ENCODE assay signal across 20 cellular contexts in the genomic region with DNA sequence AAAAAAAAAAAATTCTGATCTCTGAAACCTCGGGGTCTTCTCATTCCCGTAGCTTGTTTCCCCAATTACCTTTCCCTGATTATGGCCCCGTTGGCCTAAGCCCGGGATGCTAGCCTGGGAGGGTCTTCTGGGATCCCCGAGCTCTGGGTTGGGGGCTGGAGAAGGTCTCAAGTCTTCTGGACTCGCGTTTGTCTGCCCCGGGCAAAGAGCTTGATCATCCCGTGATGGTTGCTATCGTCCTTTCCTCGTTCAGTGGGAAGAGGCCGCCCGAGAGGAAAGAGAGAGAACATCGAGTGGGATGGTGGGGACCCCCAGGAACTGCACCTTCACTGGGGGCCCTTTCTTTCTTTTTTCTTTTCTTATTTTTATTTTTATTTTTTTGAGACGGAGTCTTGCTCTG. TPM values are rescaled to one million over a fixed set of nuclear protein-coding genes. Genes with fewer than 3 reads are reported as not detected.
A peak's percentile ranks its signal among the peaks of the same experiment; 100 is the strongest.
DNase-seq lines count a peak whose midpoint lies in the region; ATAC-seq, FAIRE-seq and TF ChIP-seq lines count a peak whose summit lies in the region.
"Had no signal": no experiment of that assay in that cellular context is flagged by ENCODE, and none has a peak within 500 bp of the region (broad histone marks: within the 10 kb centered on the region; RNA-seq: fewer than 3 reads in every experiment).

No MANE protein-coding gene starts in this region.

- H3K4me2 ChIP-seq in HepG2 (ENCODE audit: low read depth, low read length), result no peak overlapping the region

- peaks cover 2 to 16% of the 10 kb centered on the region in 2 donors for H3K4me1 ChIP-seq in esophagus (ENCODE audit: control insufficient read depth in 2 of 2, insufficient read depth in 2 of 2, low read length in 1 of 2)
- peaks cover 6% of the 10 kb centered on the region; the same call in 1 of the 2 replicates for H3K4me1 ChIP-seq in HepG2 (ENCODE audit: insufficient read depth, low read length)

- 78 to 81% methylated on average over 15 of the region's 15 CpGs for WGBS in esophagus, 2 donors
- WGBS in HepG2 (ENCODE audit: low lambda C conversion rate), result 43% methylated on average over 15 of the region's 15 CpGs

- H3K4me1 Mint-ChIP-seq in activated CD4-positive, alpha-beta memory T cell treated with anti-CD3 and anti-CD28 coated beads, Interleukin-2, amount 10 ng/mL, durations not matched to agents 7 days and 5 days, result peaks cover 62% of the 10 kb centered on the region
- peaks cover 50% of the 10 kb centered on the region for H3K4me1 Mint-ChIP-seq in activated CD4-positive, alpha-beta memory T cell treated with anti-CD3 and anti-CD28 coated beads for 36 hours (ENCODE audit: low read depth)

- DNase-seq in activated CD4-positive, alpha-beta memory T cell treated with anti-CD3 and anti-CD28 coated beads, Interleukin-2, amount 10 ng/mL, durations not matched to agents 7 days and 5 days, result no peak
- no peak for DNase-seq in activated CD4-positive, alpha-beta memory T cell treated with anti-CD3 and anti-CD28 coated beads for 36 hours
- DNase-seq in RWPE1 (ENCODE audit: low spot score), result no peak
- DNase-seq in HepG2 (ENCODE audit: low spot score), result no peak
- no peak for DNase-seq in Ammon's horn (ENCODE audit: low spot score)
- DNase-seq: DMS 273 treated with DMSO at 0.1 percent for 48 hours, GF-D8, GOT3, Karpas-422, MM.1S, NCI-H1105, NCI-H1694, NCI-H2227 treated with DMSO at 0.1 percent for 48 hours, NCI-H524 had no signal

- TF ChIP-seq EP300 in HepG2 (IDR thresholded peaks at IDR 0.05; ENCODE audit: low read depth in 2 of 2, low read length in 2 of 2) (no peak), HepG2 (CRISPR knock-in tag; IDR thresholded peaks at IDR 0.05; ENCODE audit: borderline replicate concordance) (no peak)

- in situ Hi-C loops in HepG2 (cut with HindIII; ENCODE audit: extremely low pct_ligation_motif_present, low pct_unique_long_range_greater_than_20kb), result no loop called here

- no peaks in the 10 kb centered on the region for H4K20me1 ChIP-seq in HepG2 (ENCODE audit: insufficient read depth, low read length)

- no peaks in the 10 kb centered on the region for H3K36me3 ChIP-seq in esophagus (ENCODE audit: control insufficient read depth in 2 of 2, insufficient read depth in 2 of 2, low read length in 1 of 2)
- no peaks in the 10 kb centered on the region for H3K36me3 ChIP-seq in HepG2 (replicated peaks in 1 of 2; ENCODE audit: control insufficient read depth in 1 of 2, insufficient read depth in 2 of 2, low read length in 2 of 2)

- no peak for TF ChIP-seq RAD21 in HepG2 (CRISPR knock-in tag; IDR thresholded peaks at IDR 0.05)

- intact Hi-C loops in activated CD4-positive, alpha-beta memory T cell treated with anti-CD3 and anti-CD28 coated beads for 36 hours (cut with micrococcal nuclease), result no loop called here
- intact Hi-C loops in HepG2 (cut with micrococcal nuclease; ENCODE audit: unreplicated experiment), result no loop called here

- H3K9me3 ChIP-seq in esophagus (ENCODE audit: control insufficient read depth in 2 of 2, insufficient read depth in 1 of 2, low read depth in 1 of 2, low read length in 1 of 2) (peaks cover 0 to 2% of the 10 kb centered on the region in 2 donors), HepG2 (ENCODE audit: low read length) (no peaks in the 10 kb centered on the region)

- H3K4me3 ChIP-seq in esophagus (ENCODE audit: low read depth in 1 of 2, low read length in 2 of 2) (peak overlapping the region; percentile 2 to 68), HepG2 (replicated peaks in 1 of 3; ENCODE audit: insufficient read depth in 1 of 3, low read depth in 2 of 3, low read length in 3 of 3) (no peak overlapping the region)

- H3K27ac Mint-ChIP-seq in activated CD4-positive, alpha-beta memory T cell treated with anti-CD3 and anti-CD28 coated beads, Interleukin-2, amount 10 ng/mL, durations not matched to agents 7 days and 5 days, result no peak overlapping the region
- no peak overlapping the region for H3K27ac Mint-ChIP-seq in activated CD4-positive, alpha-beta memory T cell treated with anti-CD3 and anti-CD28 coated beads for 36 hours

- H3K4me3 Mint-ChIP-seq in activated CD4-positive, alpha-beta memory T cell treated with anti-CD3 and anti-CD28 coated beads, Interleukin-2, amount 10 ng/mL, durations not matched to agents 7 days and 5 days, result peak overlapping the region; percentile 67
- no peak overlapping the region for H3K4me3 Mint-ChIP-seq in activated CD4-positive, alpha-beta memory T cell treated with anti-CD3 and anti-CD28 coated beads for 36 hours

- no peaks in the 10 kb centered on the region for H3K27me3 ChIP-seq in esophagus (ENCODE audit: control insufficient read depth in 1 of 2, insufficient read depth in 2 of 2, low read length in 2 of 2)
- peaks cover 0 to 3% of the 10 kb centered on the region in 2 experiments; a peak in 1 of 5 replicates for H3K27me3 ChIP-seq in HepG2 (ENCODE audit: control insufficient read depth in 1 of 2, insufficient read depth in 2 of 2, low read length in 2 of 2)

- no peak for TF ChIP-seq POLR2A in HepG2 (IDR thresholded peaks at IDR 0.05; ENCODE audit: insufficient read depth in 1 of 2, low read depth in 2 of 2, low read length in 2 of 2)

- H3K27me3 Mint-ChIP-seq in activated CD4-positive, alpha-beta memory T cell treated with anti-CD3 and anti-CD28 coated beads, Interleukin-2, amount 10 ng/mL, durations not matched to agents 7 days and 5 days, result no peaks in the 10 kb centered on the region
- no peaks in the 10 kb centered on the region for H3K27me3 Mint-ChIP-seq in activated CD4-positive, alpha-beta memory T cell treated with anti-CD3 and anti-CD28 coated beads for 36 hours

- H3K27ac ChIP-seq in RWPE1, result peak overlapping the region; percentile 92
- H3K27ac ChIP-seq in esophagus (ENCODE audit: low read depth in 2 of 2, low read length in 1 of 2), result no peak overlapping the region
- no peak overlapping the region for H3K27ac ChIP-seq in HepG2 (ENCODE audit: extremely low read length, insufficient read depth, low read length)

- TF ChIP-seq CTCF in RWPE1 (conservative IDR thresholded peaks at IDR 0.05; ENCODE audit: low read depth), result no peak
- no peak for TF ChIP-seq CTCF in HepG2 (CRISPR knock-in tag; IDR thresholded peaks at IDR 0.05)

- no peak for ATAC-seq in HepG2
- ATAC-seq: Right ventricle myocardium inferior had no signal

- H3K36me3 Mint-ChIP-seq in activated CD4-positive, alpha-beta memory T cell treated with anti-CD3 and anti-CD28 coated beads, Interleukin-2, amount 10 ng/mL, durations not matched to agents 7 days and 5 days (ENCODE audit: low read depth), result peaks cover 41% of the 10 kb centered on the region
- H3K36me3 Mint-ChIP-seq in activated CD4-positive, alpha-beta memory T cell treated with anti-CD3 and anti-CD28 coated beads for 36 hours, result peaks cover 16% of the 10 kb centered on the region

- H3K9ac ChIP-seq in HepG2 (ENCODE audit: insufficient read depth, low read depth, low read length), result no peak overlapping the region

- no peak overlapping the region for H2AFZ ChIP-seq in HepG2 (ENCODE audit: low read length)

- POLR2A ChIA-PET in activated CD4-positive, alpha-beta memory T cell treated with anti-CD3 and anti-CD28 coated beads, Interleukin-2, amount 10 ng/mL, durations not matched to agents 7 days and 5 days (lab: Charles Lee), result interaction anchor here (0.5 to 2.1 kb wide), 5 partner anchors 23 to 188 kb away, joined by 3 to 4 read pairs (median 4); a partner anchor contains a TSS
- POLR2A ChIA-PET in activated CD4-positive, alpha-beta memory T cell treated with anti-CD3 and anti-CD28 coated beads for 36 hours (lab: Charles Lee), result no interaction called here
- POLR2A ChIA-PET in RWPE1 (lab: Yijun Ruan, JAX; ENCODE audit: low non-redundant PET) (no interaction called here), HepG2 (lab: Yijun Ruan, JAX) (no interaction called here)

- FAIRE-seq in HepG2 (lab: Jason Lieb, UNC), result no peak
- FAIRE-seq: A204.1, GM12891, GM18507 had no signal

- CTCF ChIA-PET in activated CD4-positive, alpha-beta memory T cell treated with anti-CD3 and anti-CD28 coated beads, Interleukin-2, amount 10 ng/mL, durations not matched to agents 7 days and 5 days (lab: Charles Lee), result interaction anchor here (0.8 to 1.9 kb wide), 3 partner anchors 8 to 24 kb away, joined by 5 to 8 read pairs (median 6); no protein-coding TSS in a partner anchor
- CTCF ChIA-PET in activated CD4-positive, alpha-beta memory T cell treated with anti-CD3 and anti-CD28 coated beads for 36 hours (lab: Charles Lee), result interaction anchor here (1.0 to 8.4 kb wide), 3 partner anchors 9 to 29 kb away, joined by 5 to 59 read pairs (median 13); no protein-coding TSS in a partner anchor
- CTCF ChIA-PET in RWPE1 (lab: Yijun Ruan, JAX), result no interaction called here
- CTCF ChIA-PET in HepG2 (lab: Yijun Ruan, JAX; ENCODE audit: low intra/inter-chr PET ratio, low total read pairs), result no interaction called here

- no peaks in the 10 kb centered on the region for H3K9me3 Mint-ChIP-seq in activated CD4-positive, alpha-beta memory T cell treated with anti-CD3 and anti-CD28 coated beads, Interleukin-2, amount 10 ng/mL, durations not matched to agents 7 days and 5 days
- no peaks in the 10 kb centered on the region for H3K9me3 Mint-ChIP-seq in activated CD4-positive, alpha-beta memory T cell treated with anti-CD3 and anti-CD28 coated beads for 36 hours

- no peaks in the 10 kb centered on the region for H3K79me2 ChIP-seq in HepG2 (ENCODE audit: insufficient read depth, low read length)

- BruUV-seq in HepG2 (replicated peaks; lab: Mats Ljungman, UMichigan), result no TSS peak

RNA-seq across cellular contexts. Expression of a gene that starts 2.4 kb away (rescaled TPM):
- 100 to 1,000 TPM; 140 TPM for total RNA-seq in activated CD4-positive, alpha-beta memory T cell treated with anti-CD3 and anti-CD28 coated beads, Interleukin-2, amount 10 ng/mL, durations not matched to agents 7 days and 5 days
- 10 to 100 TPM; 78.4 to 79.5 TPM for total RNA-seq in activated CD4-positive, alpha-beta memory T cell treated with anti-CD3 and anti-CD28 coated beads for 36 hours
- polyA plus RNA-seq in esophagus (100 to 1,000 TPM; 118 to 135 TPM), HepG2 (2011; rRNA removed) (not detected in 2 replicates)
- not detected in 2 replicates for total RNA-seq in HepG2 (2016; rRNA removed; fragmentation: Illumina TruSeq; extraction: Trizol)
- not detected in 2 replicates for total RNA-seq in HepG2 (2016; cell fraction: cytosol; rRNA removed; fragmentation: Illumina TruSeq; extraction: Trizol; ENCODE audit: low read depth)
- total RNA-seq in HepG2 (2016; cell fraction: insoluble cytoplasmic fraction; rRNA removed; fragmentation: Illumina TruSeq; extraction: Trizol), result not detected in 2 replicates
- total RNA-seq in HepG2 (2016; cell fraction: membrane; rRNA removed; fragmentation: Illumina TruSeq; extraction: Trizol), result not detected in 2 replicates
- total RNA-seq in HepG2 (2016; cell fraction: nucleus; rRNA removed; fragmentation: Illumina TruSeq; extraction: Trizol), result not detected in 2 replicates
- polyA plus RNA-seq in HepG2 (2011; cell fraction: cytosol; rRNA removed), result 0.04 TPM in 1 of 2 replicates, not detected in the other
- not detected in 2 replicates for polyA plus RNA-seq in HepG2 (2011; cell fraction: nucleus; rRNA removed)
- polyA plus RNA-seq in HepG2 (2012), result not detected in 2 replicates
- not detected in 2 replicates for polyA plus RNA-seq in HepG2 (2016; cell fraction: cytosol; fragmentation: Illumina TruSeq; extraction: Trizol; ENCODE audit: low read depth)
- not detected in 2 replicates for polyA plus RNA-seq in HepG2 (2016; cell fraction: insoluble cytoplasmic fraction; fragmentation: Illumina TruSeq; extraction: Trizol; ENCODE audit: low read depth)
- polyA plus RNA-seq in HepG2 (2016; cell fraction: membrane; fragmentation: Illumina TruSeq; extraction: Trizol; ENCODE audit: low read depth), result 0.08 TPM in 1 of 2 replicates, not detected in the other
- polyA plus RNA-seq in HepG2 (2016; cell fraction: nucleus; fragmentation: Illumina TruSeq; extraction: Trizol; ENCODE audit: insufficient read depth, low read depth), result 0.22 TPM in 1 of 2 replicates, not detected in the other
- polyA minus RNA-seq in HepG2 (2011; rRNA and poly(A)+ RNA removed; ENCODE audit: low replicate concordance), result 0.10 and 0.61 TPM in 2 replicates
- not detected in 2 replicates for polyA minus RNA-seq in HepG2 (2011; cell fraction: cytosol; rRNA and poly(A)+ RNA removed)
- not detected in 2 replicates for polyA minus RNA-seq in HepG2 (2011; cell fraction: nucleus; rRNA and poly(A)+ RNA removed)
- total RNA-seq: Daoy had no signal

RNA-seq across cellular contexts. Expression of a gene that starts 40.3 kb away (rescaled TPM):
- 100 to 1,000 TPM; 275 to 280 TPM for total RNA-seq in activated CD4-positive, alpha-beta memory T cell treated with anti-CD3 and anti-CD28 coated beads, Interleukin-2, amount 10 ng/mL, durations not matched to agents 7 days and 5 days
- total RNA-seq in activated CD4-positive, alpha-beta memory T cell treated with anti-CD3 and anti-CD28 coated beads for 36 hours, result 10 to 100 TPM; 32.7 to 34.0 TPM
- 1 to 10 TPM; 1.5 to 2.4 TPM for polyA plus RNA-seq in esophagus
- 0.07 TPM in 1 of 2 replicates, not detected in the other for total RNA-seq in HepG2 (2016; rRNA removed; fragmentation: Illumina TruSeq; extraction: Trizol)
- total RNA-seq in HepG2 (2016; cell fraction: cytosol; rRNA removed; fragmentation: Illumina TruSeq; extraction: Trizol; ENCODE audit: low read depth), result not detected in 2 replicates
- total RNA-seq in HepG2 (2016; cell fraction: insoluble cytoplasmic fraction; rRNA removed; fragmentation: Illumina TruSeq; extraction: Trizol), result 0.09 TPM in 1 of 2 replicates, not detected in the other
- total RNA-seq in HepG2 (2016; cell fraction: membrane; rRNA removed; fragmentation: Illumina TruSeq; extraction: Trizol), result not detected in 2 replicates
- total RNA-seq in HepG2 (2016; cell fraction: nucleus; rRNA removed; fragmentation: Illumina TruSeq; extraction: Trizol), result not detected in 2 replicates
- 0.09 and 0.33 TPM in 2 replicates for polyA plus RNA-seq in HepG2 (2011; rRNA removed)
- polyA plus RNA-seq in HepG2 (2011; cell fraction: cytosol; rRNA removed), result not detected in 2 replicates
- polyA plus RNA-seq in HepG2 (2011; cell fraction: nucleus; rRNA removed), result 1.2 and 1.8 TPM in 2 replicates
- not detected in 2 replicates for polyA plus RNA-seq in HepG2 (2012)
- not detected in 2 replicates for polyA plus RNA-seq in HepG2 (2016; cell fraction: cytosol; fragmentation: Illumina TruSeq; extraction: Trizol; ENCODE audit: low read depth)
- not detected in 2 replicates for polyA plus RNA-seq in HepG2 (2016; cell fraction: insoluble cytoplasmic fraction; fragmentation: Illumina TruSeq; extraction: Trizol; ENCODE audit: low read depth)
- polyA plus RNA-seq in HepG2 (2016; cell fraction: membrane; fragmentation: Illumina TruSeq; extraction: Trizol; ENCODE audit: low read depth), result not detected in 2 replicates
- polyA plus RNA-seq in HepG2 (2016; cell fraction: nucleus; fragmentation: Illumina TruSeq; extraction: Trizol; ENCODE audit: insufficient read depth, low read depth), result 0.29 TPM in 1 of 2 replicates, not detected in the other
- 0.19 TPM in 1 of 2 replicates, not detected in the other for polyA minus RNA-seq in HepG2 (2011; rRNA and poly(A)+ RNA removed; ENCODE audit: low replicate concordance)
- not detected in 2 replicates for polyA minus RNA-seq in HepG2 (2011; cell fraction: cytosol; rRNA and poly(A)+ RNA removed)
- 0.25 TPM in 1 of 2 replicates, not detected in the other for polyA minus RNA-seq in HepG2 (2011; cell fraction: nucleus; rRNA and poly(A)+ RNA removed)
- total RNA-seq: Daoy had no signal

RNA-seq across cellular contexts. Expression of a gene that starts 44.1 kb away (rescaled TPM):
- under 1 TPM; 0.63 to 0.78 TPM for total RNA-seq in activated CD4-positive, alpha-beta memory T cell treated with anti-CD3 and anti-CD28 coated beads, Interleukin-2, amount 10 ng/mL, durations not matched to agents 7 days and 5 days
- total RNA-seq in activated CD4-positive, alpha-beta memory T cell treated with anti-CD3 and anti-CD28 coated beads for 36 hours, result 10 to 100 TPM in 1 of 2 experiments, 1 to 10 TPM in 1; 6.3 to 11.6 TPM
- polyA plus RNA-seq in esophagus (10 to 100 TPM; 18.5 to 20.0 TPM), HepG2 (2011; rRNA removed) (16.0 and 16.8 TPM in 2 replicates)
- total RNA-seq in HepG2 (2016; rRNA removed; fragmentation: Illumina TruSeq; extraction: Trizol), result 18.8 and 26.8 TPM in 2 replicates
- total RNA-seq in HepG2 (2016; cell fraction: cytosol; rRNA removed; fragmentation: Illumina TruSeq; extraction: Trizol; ENCODE audit: low read depth), result 4.5 and 5.5 TPM in 2 replicates
- 16.2 and 28.2 TPM in 2 replicates for total RNA-seq in HepG2 (2016; cell fraction: insoluble cytoplasmic fraction; rRNA removed; fragmentation: Illumina TruSeq; extraction: Trizol)
- 20.2 and 20.3 TPM in 2 replicates for total RNA-seq in HepG2 (2016; cell fraction: membrane; rRNA removed; fragmentation: Illumina TruSeq; extraction: Trizol)
- total RNA-seq in HepG2 (2016; cell fraction: nucleus; rRNA removed; fragmentation: Illumina TruSeq; extraction: Trizol), result 13.2 and 15.8 TPM in 2 replicates
- polyA plus RNA-seq in HepG2 (2011; cell fraction: cytosol; rRNA removed), result 18.0 and 19.4 TPM in 2 replicates
- polyA plus RNA-seq in HepG2 (2011; cell fraction: nucleus; rRNA removed), result 24.5 and 30.8 TPM in 2 replicates
- polyA plus RNA-seq in HepG2 (2012), result 21.5 and 25.5 TPM in 2 replicates
- 4.2 and 4.6 TPM in 2 replicates for polyA plus RNA-seq in HepG2 (2016; cell fraction: cytosol; fragmentation: Illumina TruSeq; extraction: Trizol; ENCODE audit: low read depth)
- polyA plus RNA-seq in HepG2 (2016; cell fraction: insoluble cytoplasmic fraction; fragmentation: Illumina TruSeq; extraction: Trizol; ENCODE audit: low read depth), result 25.9 and 33.9 TPM in 2 replicates
- polyA plus RNA-seq in HepG2 (2016; cell fraction: membrane; fragmentation: Illumina TruSeq; extraction: Trizol; ENCODE audit: low read depth), result 14.1 and 15.9 TPM in 2 replicates
- polyA plus RNA-seq in HepG2 (2016; cell fraction: nucleus; fragmentation: Illumina TruSeq; extraction: Trizol; ENCODE audit: insufficient read depth, low read depth), result 31.1 and 31.9 TPM in 2 replicates
- 36.6 and 52.6 TPM in 2 replicates for polyA minus RNA-seq in HepG2 (2011; rRNA and poly(A)+ RNA removed; ENCODE audit: low replicate concordance)
- polyA minus RNA-seq in HepG2 (2011; cell fraction: cytosol; rRNA and poly(A)+ RNA removed), result 10.8 and 16.8 TPM in 2 replicates
- polyA minus RNA-seq in HepG2 (2011; cell fraction: nucleus; rRNA and poly(A)+ RNA removed), result 6.7 and 7.1 TPM in 2 replicates

RNA-seq across cellular contexts. Expression of a gene that starts 47.5 kb away (rescaled TPM):
- total RNA-seq in activated CD4-positive, alpha-beta memory T cell treated with anti-CD3 and anti-CD28 coated beads, Interleukin-2, amount 10 ng/mL, durations not matched to agents 7 days and 5 days, result 10 to 100 TPM; 49.6 to 52.0 TPM
- total RNA-seq in activated CD4-positive, alpha-beta memory T cell treated with anti-CD3 and anti-CD28 coated beads for 36 hours, result 10 to 100 TPM; 47.0 to 50.9 TPM
- 10 to 100 TPM; 23.9 to 24.9 TPM for polyA plus RNA-seq in esophagus
- 20.0 and 56.0 TPM in 2 replicates for total RNA-seq in HepG2 (2016; rRNA removed; fragmentation: Illumina TruSeq; extraction: Trizol)
- 14.5 and 16.6 TPM in 2 replicates for total RNA-seq in HepG2 (2016; cell fraction: cytosol; rRNA removed; fragmentation: Illumina TruSeq; extraction: Trizol; ENCODE audit: low read depth)
- 22.2 and 58.2 TPM in 2 replicates for total RNA-seq in HepG2 (2016; cell fraction: insoluble cytoplasmic fraction; rRNA removed; fragmentation: Illumina TruSeq; extraction: Trizol)
- 36.2 and 36.4 TPM in 2 replicates for total RNA-seq in HepG2 (2016; cell fraction: membrane; rRNA removed; fragmentation: Illumina TruSeq; extraction: Trizol)
- total RNA-seq in HepG2 (2016; cell fraction: nucleus; rRNA removed; fragmentation: Illumina TruSeq; extraction: Trizol), result 45.5 and 60.9 TPM in 2 replicates
- 42.6 and 55.5 TPM in 2 replicates for polyA plus RNA-seq in HepG2 (2011; rRNA removed)
- polyA plus RNA-seq in HepG2 (2011; cell fraction: cytosol; rRNA removed), result 34.0 and 56.6 TPM in 2 replicates
- 87.2 and 112 TPM in 2 replicates for polyA plus RNA-seq in HepG2 (2011; cell fraction: nucleus; rRNA removed)
- 29.1 and 45.2 TPM in 2 replicates for polyA plus RNA-seq in HepG2 (2012)
- polyA plus RNA-seq in HepG2 (2016; cell fraction: cytosol; fragmentation: Illumina TruSeq; extraction: Trizol; ENCODE audit: low read depth), result 21.6 and 23.7 TPM in 2 replicates
- polyA plus RNA-seq in HepG2 (2016; cell fraction: insoluble cytoplasmic fraction; fragmentation: Illumina TruSeq; extraction: Trizol; ENCODE audit: low read depth), result 19.8 and 29.4 TPM in 2 replicates
- 31.3 and 31.9 TPM in 2 replicates for polyA plus RNA-seq in HepG2 (2016; cell fraction: membrane; fragmentation: Illumina TruSeq; extraction: Trizol; ENCODE audit: low read depth)
- 109 and 110 TPM in 2 replicates for polyA plus RNA-seq in HepG2 (2016; cell fraction: nucleus; fragmentation: Illumina TruSeq; extraction: Trizol; ENCODE audit: insufficient read depth, low read depth)
- 99.1 and 126 TPM in 2 replicates for polyA minus RNA-seq in HepG2 (2011; rRNA and poly(A)+ RNA removed; ENCODE audit: low replicate concordance)
- polyA minus RNA-seq in HepG2 (2011; cell fraction: cytosol; rRNA and poly(A)+ RNA removed), result 41.8 and 46.2 TPM in 2 replicates
- 16.4 and 18.6 TPM in 2 replicates for polyA minus RNA-seq in HepG2 (2011; cell fraction: nucleus; rRNA and poly(A)+ RNA removed)

Comparison
In these comparisons a context has a peak if more than half of its experiments do, and no peak if none do; other contexts are left out.
1. H3K4me3 ChIP-seq: peak in esophagus (2 of 2); none in HepG2 (0 of 3).
2. RNA of a gene that starts 2.4 kb away (total RNA-seq): 140 TPM in activated CD4-positive, alpha-beta memory T cell treated with anti-CD3 and anti-CD28 coated beads, Interleukin-2, amount 10 ng/mL, durations not matched to agents 7 days and 5 days and 78.4 to 79.5 TPM in activated CD4-positive, alpha-beta memory T cell treated with anti-CD3 and anti-CD28 coated beads for 36 hours; not detected in HepG2; every median in the first group is over 10 times any median in the second.
3. RNA of a gene that starts 40.3 kb away (total RNA-seq): 275 to 280 TPM in activated CD4-positive, alpha-beta memory T cell treated with anti-CD3 and anti-CD28 coated beads, Interleukin-2, amount 10 ng/mL, durations not matched to agents 7 days and 5 days and 32.7 to 34.0 TPM in activated CD4-positive, alpha-beta memory T cell treated with anti-CD3 and anti-CD28 coated beads for 36 hours; 0.07 to 0.09 TPM in HepG2; every median in the first group is over 10 times any median in the second.
4. CTCF ChIA-PET loops: an anchor here in activated CD4-positive, alpha-beta memory T cell treated with anti-CD3 and anti-CD28 coated beads, Interleukin-2, amount 10 ng/mL, durations not matched to agents 7 days and 5 days (0.8 to 1.9 kb wide) and activated CD4-positive, alpha-beta memory T cell treated with anti-CD3 and anti-CD28 coated beads for 36 hours (1.0 to 8.4 kb wide); none called in RWPE1 and HepG2.